ENCODE assay signal across 16 cellular contexts in the genomic region with DNA sequence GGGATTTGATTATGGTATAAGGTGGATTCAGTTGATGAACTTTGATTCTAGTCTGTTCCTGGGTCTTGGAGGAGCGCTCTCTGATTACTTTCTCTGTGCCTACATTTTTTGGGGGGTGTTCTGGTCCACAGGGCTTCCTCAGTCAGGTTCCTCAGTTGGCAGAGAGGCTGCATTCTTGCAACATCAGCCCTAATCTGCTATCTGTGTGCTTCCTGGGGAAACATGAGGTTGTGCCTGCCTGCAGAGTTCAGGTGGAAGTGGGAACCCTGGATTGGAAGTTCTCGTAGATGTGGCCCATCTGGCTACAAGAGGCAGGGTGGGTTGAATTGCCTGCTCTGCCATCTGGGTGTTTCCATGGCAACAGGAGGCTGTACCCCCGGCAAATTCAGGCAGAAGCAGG. TPM values are rescaled to one million over a fixed set of nuclear protein-coding genes. Genes with fewer than 3 reads are reported as not detected.
DNase-seq lines count a peak whose midpoint lies in the region; ATAC-seq and FAIRE-seq lines count a peak whose summit lies in the region.
"Had no signal": no experiment of that assay in that cellular context is flagged by ENCODE, and none has a peak within 500 bp of the region (broad histone marks: within the 10 kb centered on the region; RNA-seq: fewer than 3 reads in every experiment).

No MANE protein-coding gene starts in this region.

- H3K23ac ChIP-seq in neuronal stem cell (ENCODE audit: low read depth, low read length, poor library complexity): peak overlapping the region; percentile 56

- peak overlapping the region; percentile 14 to 19 for H3K27ac Mint-ChIP-seq in effector memory CD8-positive, alpha-beta T cell
- H3K27ac Mint-ChIP-seq in activated naive CD4-positive, alpha-beta T cell treated with anti-CD3 and anti-CD28 coated beads for 36 hours: no peak overlapping the region

- no peak overlapping the region for H3K9ac ChIP-seq in neuronal stem cell (ENCODE audit: low read depth, low read length, poor library complexity)
- H3K9ac ChIP-seq: GM23248 had no signal

- peaks cover 0 to 4% of the 10 kb centered on the region in 2 donors for H3K36me3 ChIP-seq in neuronal stem cell (replicated peaks in 1 of 2; ENCODE audit: control insufficient read depth in 2 of 2, insufficient read depth in 2 of 2, low read length in 2 of 2)

- peak; percentile 4 for FAIRE-seq in HTR-8/SVneo (lab: Jason Lieb, UNC)
- FAIRE-seq: GM12891 had no signal

- peak overlapping the region; percentile 72 for H3K18ac ChIP-seq in neuronal stem cell (ENCODE audit: low read length)

- H2AFZ ChIP-seq in neuronal stem cell (ENCODE audit: low read length): no peak overlapping the region
- H2AFZ ChIP-seq: GM23248 had no signal

- no peak overlapping the region for H4K8ac ChIP-seq in neuronal stem cell (ENCODE audit: low read depth, low read length)

- peaks cover 14 to 21% of the 10 kb centered on the region in 2 donors for H3K4me1 Mint-ChIP-seq in effector memory CD8-positive, alpha-beta T cell (ENCODE audit: low read depth in 2 of 2)
- peaks cover 17% of the 10 kb centered on the region for H3K4me1 Mint-ChIP-seq in activated naive CD4-positive, alpha-beta T cell treated with anti-CD3 and anti-CD28 coated beads for 36 hours (ENCODE audit: low read depth)

- no peak overlapping the region for H3K4me3 Mint-ChIP-seq in effector memory CD8-positive, alpha-beta T cell
- H3K4me3 Mint-ChIP-seq in activated naive CD4-positive, alpha-beta T cell treated with anti-CD3 and anti-CD28 coated beads for 36 hours: no peak overlapping the region

- WGBS in neuronal stem cell (ENCODE audit: extremely low coverage in 2 of 2, insufficient read length in 2 of 2, insufficient replicate concordance in 1 of 2), 2 donors: no CpG with 5 or more reads among the region's 3 CpGs

- H3K27me3 ChIP-seq in neuronal stem cell (ENCODE audit: control insufficient read depth in 3 of 3, insufficient read depth in 3 of 3, low read depth in 1 of 3, low read length in 3 of 3): no peaks in the 10 kb centered on the region
- H3K27me3 ChIP-seq: MG63, SJSA1 had no signal

- H3K14ac ChIP-seq in neuronal stem cell (ENCODE audit: low read length): no peak overlapping the region

- H3K9me3 Mint-ChIP-seq in effector memory CD8-positive, alpha-beta T cell: peaks cover 0 to 6% of the 10 kb centered on the region in 2 donors
- H3K9me3 Mint-ChIP-seq in activated naive CD4-positive, alpha-beta T cell treated with anti-CD3 and anti-CD28 coated beads for 36 hours: peaks cover 15% of the 10 kb centered on the region

- no peak overlapping the region for H2BK120ac ChIP-seq in neuronal stem cell (ENCODE audit: low read depth, low read length)

- peaks cover 8% of the 10 kb centered on the region for H3K36me3 Mint-ChIP-seq in effector memory CD8-positive, alpha-beta T cell (ENCODE audit: insufficient read depth)
- H3K36me3 Mint-ChIP-seq in activated naive CD4-positive, alpha-beta T cell treated with anti-CD3 and anti-CD28 coated beads for 36 hours (ENCODE audit: low read depth): peaks cover 43% of the 10 kb centered on the region

- H2BK12ac ChIP-seq in neuronal stem cell (ENCODE audit: low read length): no peak overlapping the region

- no peak for ATAC-seq in effector memory CD8-positive, alpha-beta T cell (replicated peaks)
- no peak for ATAC-seq in GM21526 (IDR thresholded peaks at IDR 0.05; ENCODE audit: low FRiP score, unreplicated experiment)

- peaks cover 5% of the 10 kb centered on the region for H3K79me1 ChIP-seq in neuronal stem cell (ENCODE audit: low read depth, low read length)

- H3K27ac ChIP-seq in neuronal stem cell (replicated peaks; ENCODE audit: low read length): no peak overlapping the region
- H3K27ac ChIP-seq: C4-2B, GM23248, SJSA1 had no signal

- no peak overlapping the region for H4K91ac ChIP-seq in neuronal stem cell (ENCODE audit: low read depth, low read length, poor library complexity)

- CTCF ChIA-PET in activated naive CD4-positive, alpha-beta T cell treated with anti-CD3 and anti-CD28 coated beads for 36 hours (lab: Charles Lee): no interaction called here

- intact Hi-C loops in activated naive CD4-positive, alpha-beta T cell treated with anti-CD3 and anti-CD28 coated beads for 36 hours (cut with micrococcal nuclease): no loop called here

- no peak overlapping the region for H2BK15ac ChIP-seq in neuronal stem cell (ENCODE audit: low read length)

- H3K27me3 Mint-ChIP-seq in effector memory CD8-positive, alpha-beta T cell: no peaks in the 10 kb centered on the region
- H3K27me3 Mint-ChIP-seq in activated naive CD4-positive, alpha-beta T cell treated with anti-CD3 and anti-CD28 coated beads for 36 hours (ENCODE audit: low read depth): no peaks in the 10 kb centered on the region

- H3K4me1 ChIP-seq in neuronal stem cell (ENCODE audit: control insufficient read depth in 2 of 2, insufficient read depth in 1 of 2, low read depth in 1 of 2, low read length in 2 of 2): peaks cover 0 to 7% of the 10 kb centered on the region in 2 donors
- H3K4me1 ChIP-seq: SJSA1 had no signal

- H3K4ac ChIP-seq in neuronal stem cell (ENCODE audit: low read length): no peak overlapping the region

- H2AK5ac ChIP-seq in neuronal stem cell (ENCODE audit: low read depth, low read length): no peak overlapping the region

- H2BK5ac ChIP-seq in neuronal stem cell (ENCODE audit: low read length): peak overlapping the region; percentile 82

- peaks cover 0 to 36% of the 10 kb centered on the region in 2 donors for H3K9me3 ChIP-seq in neuronal stem cell (replicated peaks in 1 of 2; ENCODE audit: control insufficient read depth in 2 of 2, insufficient read depth in 1 of 2, low read depth in 1 of 2, low read length in 2 of 2)

- no peak overlapping the region for H3K4me2 ChIP-seq in neuronal stem cell (ENCODE audit: insufficient read depth, low read length, poor library complexity, severe bottlenecking)

- H3K4me3 ChIP-seq in neuronal stem cell (ENCODE audit: low read length in 2 of 2): no peak overlapping the region
- H3K4me3 ChIP-seq: GM23248, MG63, SJSA1 had no signal

- DNase-seq in NCI-H2171 treated with DMSO at 0.1 percent for 48 hours (lab: John Stamatoyannopoulos, UW) (peak; percentile 36), NCI-H2171 (lab: John Stamatoyannopoulos, UW) (no peak), HTR-8/SVneo (ENCODE audit: insufficient read length, low spot score) (no peak), neuronal stem cell (ENCODE audit: low spot score) (no peak), iPS-NIHi7 (ENCODE audit: extremely low spot score) (no peak)
- no peak for DNase-seq in effector memory CD8-positive, alpha-beta T cell
- DNase-seq in activated naive CD4-positive, alpha-beta T cell treated with anti-CD3 and anti-CD28 coated beads for 36 hours: no peak
- DNase-seq: GM23248, MG63, NCI-H1930, NCI-H510A treated with DMSO at 0.1 percent for 48 hours, OCI-M1 had no signal

RNA-seq across cellular contexts. Expression of gene POLK, which starts 24.5 kb away (rescaled TPM):
- polyA plus RNA-seq in neuronal stem cell (2013, experiment 1 of 2): 11.2 TPM
- 11.2 TPM for polyA plus RNA-seq in neuronal stem cell (2013, experiment 2 of 2)
- total RNA-seq in activated naive CD4-positive, alpha-beta T cell treated with anti-CD3 and anti-CD28 coated beads for 36 hours: 10 to 100 TPM; 26.8 to 29.0 TPM

RNA-seq across cellular contexts. Expression of gene CERT1, which starts 24.7 kb away (rescaled TPM):
- 23.2 TPM for polyA plus RNA-seq in neuronal stem cell (2013, experiment 1 of 2)
- polyA plus RNA-seq in neuronal stem cell (2013, experiment 2 of 2): 22.3 TPM
- 10 to 100 TPM; 17.1 to 18.5 TPM for total RNA-seq in activated naive CD4-positive, alpha-beta T cell treated with anti-CD3 and anti-CD28 coated beads for 36 hours
